Comparison of ENCODE assay signal across 8 cellular contexts in genomic region chr17:74971069-74971841, GRCh38. TPM values are rescaled to one million over a fixed set of nuclear protein-coding genes. Genes with fewer than 3 reads are reported as not detected.
A peak's percentile ranks its signal among the peaks of the same experiment; 100 is the strongest.
DNase-seq lines count a peak whose midpoint lies in the region; ATAC-seq and TF ChIP-seq lines count a peak whose summit lies in the region.

No MANE protein-coding gene starts in this region.

- peak overlapping the region; percentile 45; the same call in 1 of the 2 replicates for H3K9ac ChIP-seq in BLaER1
- H3K9ac ChIP-seq in endodermal cell (ENCODE audit: extremely low read depth, low read length, poor library complexity, severe bottlenecking): no peak overlapping the region

- H4K20me1 ChIP-seq in BLaER1 (peaks cover 6% of the 10 kb centered on the region; the same call in 1 of the 2 replicates), osteoblast (ENCODE audit: insufficient read depth, low read length) (no peaks in the 10 kb centered on the region)

- H3K36me3 Mint-ChIP-seq in endodermal cell (ENCODE audit: low read depth): no peaks in the 10 kb centered on the region

- no peak overlapping the region for H3K27ac Mint-ChIP-seq in endodermal cell

- no peaks in the 10 kb centered on the region for H3K4me1 Mint-ChIP-seq in endodermal cell

- H3K4me3 ChIP-seq in BLaER1 (peak overlapping the region; percentile 70), LNCaP clone FGC (ENCODE audit: low read depth, low read length) (peak overlapping the region; percentile 87), endodermal cell (ENCODE audit: low read length) (no peak overlapping the region), osteoblast (ENCODE audit: insufficient read depth, low read length) (no peak overlapping the region)

- no peak for ATAC-seq in HG03432 (IDR thresholded peaks at IDR 0.05; ENCODE audit: unreplicated experiment)
- no peak for ATAC-seq in HG02970 (IDR thresholded peaks at IDR 0.05; ENCODE audit: low FRiP score, unreplicated experiment)
- no peak for ATAC-seq in HG03097 (IDR thresholded peaks at IDR 0.05; ENCODE audit: low FRiP score, unreplicated experiment)
- no peak for ATAC-seq in GM18511 (IDR thresholded peaks at IDR 0.05; ENCODE audit: unreplicated experiment)

- no peaks in the 10 kb centered on the region for H3K79me2 ChIP-seq in osteoblast (ENCODE audit: insufficient read depth, low read length)

- no peaks in the 10 kb centered on the region for H3K9me3 Mint-ChIP-seq in endodermal cell

- H3K4me1 ChIP-seq in BLaER1 (peaks cover 15% of the 10 kb centered on the region), endodermal cell (ENCODE audit: control insufficient read depth, insufficient read depth, low read length) (no peaks in the 10 kb centered on the region), osteoblast (ENCODE audit: insufficient read depth, low read length) (no peaks in the 10 kb centered on the region)

- H3K27me3 ChIP-seq in BLaER1: peaks cover 37% of the 10 kb centered on the region
- H3K27me3 ChIP-seq in endodermal cell (ENCODE audit: control insufficient read depth, insufficient read depth, low read length, poor library complexity, severe bottlenecking): peaks cover 55% of the 10 kb centered on the region
- H3K27me3 ChIP-seq in osteoblast (ENCODE audit: insufficient read depth, low read length): peaks cover 43% of the 10 kb centered on the region

- peak overlapping the region; percentile 51 for H3K4me3 Mint-ChIP-seq in endodermal cell

- 90 to 93% methylated on average over 3 to 8 of the region's 8 CpGs for WGBS in endodermal cell (ENCODE audit: insufficient coverage in 1 of 2, insufficient read length in 1 of 2), 2 experiments

- peak overlapping the region; percentile 10 for H2AFZ ChIP-seq in osteoblast (ENCODE audit: low read length)

- peaks cover 57% of the 10 kb centered on the region for H3K27me3 Mint-ChIP-seq in endodermal cell (ENCODE audit: insufficient read depth)

- H3K27ac ChIP-seq in BLaER1 (no peak overlapping the region), endodermal cell (ENCODE audit: low read depth, low read length) (peak overlapping the region; percentile 38), osteoblast (ENCODE audit: low read depth, low read length) (no peak overlapping the region)

- H3K4me2 ChIP-seq in BLaER1 (peak overlapping the region; percentile 99), osteoblast (ENCODE audit: insufficient read depth, low read length) (no peak overlapping the region)

- DNase-seq in LNCaP clone FGC (ENCODE audit: low read depth) (no peak), endodermal cell (peak; percentile 42), osteoblast (ENCODE audit: insufficient read length, low spot score, missing footprints) (peak; percentile 77)

- H3K9me3 ChIP-seq in BLaER1: no peaks in the 10 kb centered on the region
- H3K9me3 ChIP-seq in endodermal cell (ENCODE audit: control insufficient read depth, low read length): no peaks in the 10 kb centered on the region
- no peaks in the 10 kb centered on the region for H3K9me3 ChIP-seq in osteoblast (ENCODE audit: low read depth, low read length)

- no peak for TF ChIP-seq CTCF in LNCaP clone FGC (IDR thresholded peaks at IDR 0.05; ENCODE audit: control insufficient read depth, extremely low read depth, insufficient read depth)
- no peak for TF ChIP-seq CTCF in endodermal cell (conservative IDR thresholded peaks at IDR 0.05)
- no peak for TF ChIP-seq CTCF in osteoblast (IDR thresholded peaks at IDR 0.05; ENCODE audit: extremely low read depth, low read depth, low read length)

- H3K36me3 ChIP-seq in BLaER1 (no peaks in the 10 kb centered on the region), endodermal cell (ENCODE audit: control insufficient read depth, insufficient read depth, low read length) (no peaks in the 10 kb centered on the region), osteoblast (ENCODE audit: insufficient read depth, low read length) (no peaks in the 10 kb centered on the region)

RNA-seq across cellular contexts. Expression of gene HID1, which starts 1.3 kb away (rescaled TPM):
- total RNA-seq in endodermal cell (10 to 100 TPM in 1 of 2 donors, 1 to 10 TPM in 1; 7.6 to 11.4 TPM), osteoblast (0.36 TPM in 1 of 2 replicates, not detected in the other)
- polyA plus RNA-seq in endodermal cell (2013, experiment 1 of 2): 9.4 TPM
- 7.9 TPM for polyA plus RNA-seq in endodermal cell (2013, experiment 2 of 2)

RNA-seq across cellular contexts. Expression of gene CDR2L, which starts 16.2 kb away (rescaled TPM):
- 10 to 100 TPM; 20.4 to 23.6 TPM for total RNA-seq in endodermal cell
- 14.9 TPM for polyA plus RNA-seq in endodermal cell (2013, experiment 1 of 2)
- polyA plus RNA-seq in endodermal cell (2013, experiment 2 of 2): 15.8 TPM
- 15.9 and 16.6 TPM in 2 replicates for total RNA-seq in osteoblast

RNA-seq across cellular contexts. Expression of gene OTOP3, which starts 35.6 kb away (rescaled TPM):
- not detected for total RNA-seq in endodermal cell
- polyA plus RNA-seq in endodermal cell (2013, experiment 1 of 2): not detected
- polyA plus RNA-seq in endodermal cell (2013, experiment 2 of 2): not detected
- not detected in 2 replicates for total RNA-seq in osteoblast

RNA-seq across cellular contexts. Expression of gene MRPL58, which starts 41.2 kb away (rescaled TPM):
- 10 to 100 TPM; 29.7 to 30.1 TPM for total RNA-seq in endodermal cell
- 41.9 TPM for polyA plus RNA-seq in endodermal cell (2013, experiment 1 of 2)
- 36.4 TPM for polyA plus RNA-seq in endodermal cell (2013, experiment 2 of 2)
- total RNA-seq in osteoblast: 21.2 and 23.5 TPM in 2 replicates

RNA-seq across cellular contexts. Expression of gene OTOP2, which starts 47.2 kb away (rescaled TPM):
- total RNA-seq in endodermal cell (not detected), osteoblast (not detected in 2 replicates)
- not detected for polyA plus RNA-seq in endodermal cell (2013, experiment 1 of 2)
- polyA plus RNA-seq in endodermal cell (2013, experiment 2 of 2): not detected

Comparison
In these comparisons a context has a peak if more than half of its experiments do, and no peak if none do; other contexts are left out.
1. H3K4me3 ChIP-seq: peak in BLaER1 (single experiment) and LNCaP clone FGC (single experiment); none in endodermal cell (single experiment) and osteoblast (single experiment).